Comparison of ENCODE assay signal across 28 cellular contexts in the genomic region with DNA sequence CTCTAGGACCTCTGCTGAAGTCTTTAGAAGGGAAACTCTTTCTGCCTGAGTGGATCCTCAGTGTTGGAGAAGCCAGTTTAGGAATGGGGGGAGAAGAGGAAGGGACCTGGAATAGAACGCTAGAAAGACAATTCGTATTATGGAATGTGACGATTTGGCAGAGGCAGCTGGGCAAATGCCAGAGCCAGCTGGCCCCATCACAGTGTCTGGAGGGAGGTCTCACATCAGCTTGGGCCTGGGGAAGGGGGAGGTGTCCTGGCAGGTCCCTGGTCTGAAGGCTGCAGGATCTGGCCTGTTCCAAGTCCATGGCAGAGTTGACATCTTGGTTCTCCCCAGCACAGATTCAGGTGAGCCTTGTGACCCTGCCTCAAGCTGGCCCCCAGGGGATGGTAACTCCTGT. TPM values are rescaled to one million over a fixed set of nuclear protein-coding genes. Genes with fewer than 3 reads are reported as not detected.
DNase-seq lines count a peak whose midpoint lies in the region; ATAC-seq and TF ChIP-seq lines count a peak whose summit lies in the region.
"Had no signal": no experiment of that assay in that cellular context is flagged by ENCODE, and none has a peak within 500 bp of the region (broad histone marks: within the 10 kb centered on the region; RNA-seq: fewer than 3 reads in every experiment).

No MANE protein-coding gene starts in this region.

- H3K27ac ChIP-seq in heart left ventricle (no peak overlapping the region), upper lobe of right lung (peak overlapping the region; percentile 30)
- H3K27ac ChIP-seq: foreskin keratinocyte, hepatocyte, pancreas, right atrium auricular region, SK-N-MC, tibial nerve had no signal

- intact Hi-C loops in left cardiac atrium (cut with DNase I) (no loop called here), heart left ventricle (cut with DNase I) (no loop called here), upper lobe of right lung (cut with DNase I) (no loop called here)
- intact Hi-C loops in activated T-helper 2 cell treated with anti-CD3 and anti-CD28 coated beads, Interferon-gamma antibody, Interleukin-2, Interleukin-4, amounts not matched to agents 10 μg/mL and 5 μg/mL and 100 μg/mL, durations not matched to agents 14 hours and 24 hours and 36 hours (cut with micrococcal nuclease): no loop called here

- no peak for DNase-seq in left cardiac atrium
- DNase-seq in heart left ventricle: no peak
- DNase-seq in activated T-helper 2 cell treated with anti-CD3 and anti-CD28 coated beads, Interferon-gamma antibody, Interleukin-2, Interleukin-4, amounts not matched to agents 10 μg/mL and 5 μg/mL and 100 μg/mL, durations not matched to agents 14 hours and 24 hours and 36 hours (ENCODE audit: low spot score): no peak
- peak; percentile 32 for DNase-seq in left lobe of liver (ENCODE audit: low spot score)
- DNase-seq in upper lobe of right lung: peak; percentile 59
- DNase-seq: activated CD4-positive, alpha-beta T cell treated with anti-CD3 and anti-CD28 coated beads, Interleukin-2, amount 10 ng/mL, durations not matched to agents 7 days and 5 days; activated naive CD8-positive, alpha-beta T cell treated with anti-CD3 and anti-CD28 coated beads, Interleukin-2, amount 10 ng/mL, durations not matched to agents 7 days and 5 days; CD4-positive, CD25-positive, alpha-beta regulatory T cell; cerebellar nuclear complex; effector memory CD4-positive, alpha-beta T cell; foreskin keratinocyte; GOT3; left ventricle myocardium superior; midbrain; NCI-H1105; NCI-H2029; NCI-H345; NCI-H748 treated with DMSO at 0.1 percent for 48 hours; stimulated activated naive CD4-positive, alpha-beta T cell treated with Interleukin-2 at 50 U/mL for 16 hours; T-helper 17 cell had no signal

- H3K4me3 ChIP-seq in heart left ventricle: no peak overlapping the region
- no peak overlapping the region for H3K4me3 ChIP-seq in upper lobe of right lung
- H3K4me3 ChIP-seq: hepatocyte, pancreas, right atrium auricular region, SK-N-MC, tibial nerve had no signal

- no peak overlapping the region for H3K4me3 Mint-ChIP-seq in activated T-helper 2 cell treated with anti-CD3 and anti-CD28 coated beads, Interferon-gamma antibody, Interleukin-2, Interleukin-4, amounts not matched to agents 10 μg/mL and 5 μg/mL and 100 μg/mL, durations not matched to agents 14 hours and 24 hours and 36 hours (ENCODE audit: low read depth)
- H3K4me3 Mint-ChIP-seq: activated CD4-positive, alpha-beta T cell treated with anti-CD3 and anti-CD28 coated beads, Interleukin-2, amount 10 ng/mL, durations not matched to agents 7 days and 5 days; activated naive CD8-positive, alpha-beta T cell treated with anti-CD3 and anti-CD28 coated beads, Interleukin-2, amount 10 ng/mL, durations not matched to agents 7 days and 5 days; CD4-positive, CD25-positive, alpha-beta regulatory T cell; T-helper 17 cell had no signal

- peaks cover 8% of the 10 kb centered on the region for H3K36me3 Mint-ChIP-seq in activated T-helper 2 cell treated with anti-CD3 and anti-CD28 coated beads, Interferon-gamma antibody, Interleukin-2, Interleukin-4, amounts not matched to agents 10 μg/mL and 5 μg/mL and 100 μg/mL, durations not matched to agents 14 hours and 24 hours and 36 hours (ENCODE audit: low read depth)
- H3K36me3 Mint-ChIP-seq: CD4-positive, CD25-positive, alpha-beta regulatory T cell; natural killer cell treated with Interleukin-12 subunit alpha and Interleukin-12 subunit beta and Interleukin-15 and Interleukin-18, amount 100 ng/mL, for 72 hours had no signal

- 31 to 56% (median 48%) methylated on average over 3 of the region's 3 CpGs for WGBS in heart left ventricle, 4 donors

- H3K27me3 Mint-ChIP-seq in activated T-helper 2 cell treated with anti-CD3 and anti-CD28 coated beads, Interferon-gamma antibody, Interleukin-2, Interleukin-4, amounts not matched to agents 10 μg/mL and 5 μg/mL and 100 μg/mL, durations not matched to agents 14 hours and 24 hours and 36 hours (ENCODE audit: low read depth): no peaks in the 10 kb centered on the region
- H3K27me3 Mint-ChIP-seq: activated CD4-positive, alpha-beta T cell treated with anti-CD3 and anti-CD28 coated beads, Interleukin-2, amount 10 ng/mL, durations not matched to agents 7 days and 5 days; activated naive CD8-positive, alpha-beta T cell treated with anti-CD3 and anti-CD28 coated beads, Interleukin-2, amount 10 ng/mL, durations not matched to agents 7 days and 5 days had no signal

- peak; percentile 35 to 47 for ATAC-seq in left cardiac atrium
- ATAC-seq in heart left ventricle: no peak
- ATAC-seq in left lobe of liver: no peak
- ATAC-seq in upper lobe of right lung: no peak
- ATAC-seq in HG03045 (IDR thresholded peaks at IDR 0.05; ENCODE audit: unreplicated experiment): no peak
- no peak for ATAC-seq in GM21360 (IDR thresholded peaks at IDR 0.05; ENCODE audit: unreplicated experiment)
- ATAC-seq: foreskin keratinocyte, left ventricle myocardium superior, pancreas, T-helper 17 cell had no signal

- H3K9me3 ChIP-seq in heart left ventricle: no peaks in the 10 kb centered on the region
- H3K9me3 ChIP-seq in upper lobe of right lung: no peaks in the 10 kb centered on the region
- H3K9me3 ChIP-seq: pancreas, right atrium auricular region, tibial nerve had no signal

- H3K4me1 ChIP-seq in heart left ventricle: peaks cover 0 to 15% (median 6%) of the 10 kb centered on the region in 12 donors
- H3K4me1 ChIP-seq in upper lobe of right lung: peaks cover 29% of the 10 kb centered on the region
- H3K4me1 ChIP-seq: foreskin keratinocyte, pancreas had no signal

- no peak for TF ChIP-seq POLR2A in heart left ventricle (IDR thresholded peaks at IDR 0.05)

- H3K27me3 ChIP-seq in heart left ventricle: no peaks in the 10 kb centered on the region
- no peaks in the 10 kb centered on the region for H3K27me3 ChIP-seq in upper lobe of right lung
- H3K27me3 ChIP-seq: hepatocyte, pancreas, right atrium auricular region, tibial nerve had no signal

- peaks cover 29% of the 10 kb centered on the region for H3K4me1 Mint-ChIP-seq in activated T-helper 2 cell treated with anti-CD3 and anti-CD28 coated beads, Interferon-gamma antibody, Interleukin-2, Interleukin-4, amounts not matched to agents 10 μg/mL and 5 μg/mL and 100 μg/mL, durations not matched to agents 14 hours and 24 hours and 36 hours (ENCODE audit: low read depth)

- H3K36me3 ChIP-seq in heart left ventricle (peaks cover 0 to 7% (median 0%) of the 10 kb centered on the region in 9 donors), upper lobe of right lung (no peaks in the 10 kb centered on the region)
- H3K36me3 ChIP-seq: pancreas had no signal

- TF ChIP-seq CTCF in heart left ventricle (IDR thresholded peaks at IDR 0.05) (no peak), upper lobe of right lung (IDR thresholded peaks at IDR 0.05) (no peak)

- H3K9me3 Mint-ChIP-seq in activated T-helper 2 cell treated with anti-CD3 and anti-CD28 coated beads, Interferon-gamma antibody, Interleukin-2, Interleukin-4, amounts not matched to agents 10 μg/mL and 5 μg/mL and 100 μg/mL, durations not matched to agents 14 hours and 24 hours and 36 hours: no peaks in the 10 kb centered on the region
- H3K9me3 Mint-ChIP-seq: activated CD4-positive, alpha-beta T cell treated with anti-CD3 and anti-CD28 coated beads, Interleukin-2, amount 10 ng/mL, durations not matched to agents 7 days and 5 days; activated naive CD8-positive, alpha-beta T cell treated with anti-CD3 and anti-CD28 coated beads, Interleukin-2, amount 10 ng/mL, durations not matched to agents 7 days and 5 days; natural killer cell treated with Interleukin-12 subunit alpha and Interleukin-12 subunit beta and Interleukin-15 and Interleukin-18, amount 100 ng/mL, for 72 hours had no signal

- H3K27ac Mint-ChIP-seq in activated T-helper 2 cell treated with anti-CD3 and anti-CD28 coated beads, Interferon-gamma antibody, Interleukin-2, Interleukin-4, amounts not matched to agents 10 μg/mL and 5 μg/mL and 100 μg/mL, durations not matched to agents 14 hours and 24 hours and 36 hours: peak overlapping the region; percentile 9
- H3K27ac Mint-ChIP-seq: activated CD4-positive, alpha-beta T cell treated with anti-CD3 and anti-CD28 coated beads, Interleukin-2, amount 10 ng/mL, durations not matched to agents 7 days and 5 days; activated naive CD8-positive, alpha-beta T cell treated with anti-CD3 and anti-CD28 coated beads, Interleukin-2, amount 10 ng/mL, durations not matched to agents 7 days and 5 days; T-helper 17 cell had no signal

RNA-seq across cellular contexts. Expression of gene TMCC2, which starts 11.3 kb away (rescaled TPM):
- total RNA-seq in left cardiac atrium: 10 to 100 TPM in 1 of 2 donors, 1 to 10 TPM in 1; 7.3 to 11.9 TPM
- 1 to 10 TPM in 8 of 9 donors, under 1 TPM in 1; 0.97 to 5.1 (median 2.1) TPM for total RNA-seq in heart left ventricle
- 1 to 10 TPM; 1.4 to 2.0 TPM for polyA plus RNA-seq in heart left ventricle
- total RNA-seq in activated T-helper 2 cell treated with anti-CD3 and anti-CD28 coated beads, Interferon-gamma antibody, Interleukin-2, Interleukin-4, amounts not matched to agents 10 μg/mL and 5 μg/mL and 100 μg/mL, durations not matched to agents 14 hours and 24 hours and 36 hours: 13.4 and 14.0 TPM in 2 replicates
- total RNA-seq in left lobe of liver: 0.33 TPM
- 4.8 TPM for total RNA-seq in upper lobe of right lung

RNA-seq across cellular contexts. Expression of gene DSTYK, which starts 27.6 kb away (rescaled TPM):
- 1 to 10 TPM; 8.1 to 8.2 TPM for total RNA-seq in left cardiac atrium
- total RNA-seq in heart left ventricle: 10 to 100 TPM in 1 of 9 donors, 1 to 10 TPM in 8; 5.2 to 10.1 (median 8.0) TPM
- 1 to 10 TPM; 3.2 to 5.3 TPM for polyA plus RNA-seq in heart left ventricle
- total RNA-seq in activated T-helper 2 cell treated with anti-CD3 and anti-CD28 coated beads, Interferon-gamma antibody, Interleukin-2, Interleukin-4, amounts not matched to agents 10 μg/mL and 5 μg/mL and 100 μg/mL, durations not matched to agents 14 hours and 24 hours and 36 hours: 27.3 and 28.6 TPM in 2 replicates
- total RNA-seq in left lobe of liver: 2.5 TPM
- total RNA-seq in upper lobe of right lung: 12.7 TPM

Comparison
In these comparisons a context has a peak if more than half of its experiments do, and no peak if none do; other contexts are left out.
1. ATAC-seq: peak in left cardiac atrium (2 of 2); none in heart left ventricle (0 of 4), left lobe of liver (single experiment), upper lobe of right lung (single experiment), HG03045 (single experiment) and GM21360 (single experiment).
2. DNase-seq: peak in left lobe of liver (single experiment) and upper lobe of right lung (single experiment); none in left cardiac atrium (single experiment), heart left ventricle (0 of 5) and activated T-helper 2 cell treated with anti-CD3 and anti-CD28 coated beads, Interferon-gamma antibody, Interleukin-2, Interleukin-4, amounts not matched to agents 10 μg/mL and 5 μg/mL and 100 μg/mL, durations not matched to agents 14 hours and 24 hours and 36 hours (single experiment).